ENCODE assay signal across 28 cellular contexts in genomic region chr21:17699524-17700189, GRCh38.
DNase-seq lines count a peak whose midpoint lies in the region; ATAC-seq and TF ChIP-seq lines count a peak whose summit lies in the region.
"Had no signal": no experiment of that assay in that cellular context is flagged by ENCODE, and none has a peak within 500 bp of the region (broad histone marks: within the 10 kb centered on the region; RNA-seq: fewer than 3 reads in every experiment).

No MANE protein-coding gene starts in this region.

- no peak for TF ChIP-seq POLR2A in tibial nerve (IDR thresholded peaks at IDR 0.05)

- no peak overlapping the region for H3K27ac ChIP-seq in tibial nerve
- H3K27ac ChIP-seq: esophagus squamous epithelium, parathyroid adenoma, sigmoid colon, tibial artery, WERI-Rb-1 had no signal

- no peaks in the 10 kb centered on the region for H3K9me3 ChIP-seq in tibial nerve
- H3K9me3 ChIP-seq: esophagus squamous epithelium, sigmoid colon, tibial artery had no signal

- ATAC-seq in GM18858 (IDR thresholded peaks at IDR 0.05; ENCODE audit: unreplicated experiment) (peak; percentile 88), GM21360 (IDR thresholded peaks at IDR 0.05; ENCODE audit: unreplicated experiment) (peak; percentile 71), HG02981 (IDR thresholded peaks at IDR 0.05; ENCODE audit: unreplicated experiment) (peak; percentile 69), HG03097 (IDR thresholded peaks at IDR 0.05; ENCODE audit: low FRiP score, unreplicated experiment) (no peak)
- ATAC-seq: CD8-positive, alpha-beta T cell; naive thymus-derived CD8-positive, alpha-beta T cell; T-helper 17 cell had no signal

- no peaks in the 10 kb centered on the region for H3K36me3 ChIP-seq in tibial nerve
- H3K36me3 ChIP-seq: esophagus squamous epithelium, sigmoid colon, tibial artery, WERI-Rb-1 had no signal

- no peaks in the 10 kb centered on the region for H3K4me1 ChIP-seq in tibial nerve
- H3K4me1 ChIP-seq: parathyroid adenoma, sigmoid colon, tibial artery had no signal

- WGBS in tibial nerve, 2 donors = 83 to 88% methylated on average over 6 of the region's 6 CpGs

- no peak for TF ChIP-seq EP300 in tibial nerve (IDR thresholded peaks at IDR 0.05)

- DNase-seq in NCI-H526 (lab: John Stamatoyannopoulos, UW) (peak; percentile 25 to 40), ureter (ENCODE audit: low spot score) (no peak), tibial nerve (ENCODE audit: low spot score in 2 of 2) (no peak)
- DNase-seq in effector CD4-positive, alpha-beta T cell = no peak
- DNase-seq: activated CD4-positive, alpha-beta T cell treated with anti-CD3 and anti-CD28 coated beads, Interleukin-2, amount 50 U/mL, for 48 hours; activated naive CD4-positive, alpha-beta T cell treated with Interleukin-2 at 50 U/mL for 16 hours; activated T-cell treated with anti-CD3 and anti-CD28 coated beads, Interleukin-2, amount 50 U/mL, for 1 hour; aorta; CD8-positive, alpha-beta T cell; cerebellar nuclear complex; effector CD8-positive, alpha-beta T cell; esophagus squamous epithelium; GOT3; kidney glomerular epithelial cell; naive thymus-derived CD8-positive, alpha-beta T cell; NCI-H1105 treated with DMSO at 0.1 percent for 48 hours; NCI-H524 treated with DMSO at 0.1 percent for 48 hours; SIG-M5; sigmoid colon; stimulated activated naive B cell treated with anti-CD40 and anti-IgM and Interleukin-4, amounts not matched to agents 10 μg/mL and 1 μg/mL and 100 μg/mL, for 72 hours; T-helper 17 cell; tibial artery; WERI-Rb-1 had no signal

- H3K4me3 ChIP-seq in tibial nerve = no peak overlapping the region
- H3K4me3 ChIP-seq: esophagus squamous epithelium, sigmoid colon, tibial artery had no signal

- no peak for TF ChIP-seq CTCF in tibial nerve (IDR thresholded peaks at IDR 0.05)

- no peaks in the 10 kb centered on the region for H3K27me3 ChIP-seq in tibial nerve
- H3K27me3 ChIP-seq: esophagus squamous epithelium, sigmoid colon, tibial artery had no signal

Comparison
In these comparisons a context has a peak if more than half of its experiments do, and no peak if none do; other contexts are left out.
1. DNase-seq: peak in NCI-H526 (2 of 2); none in effector CD4-positive, alpha-beta T cell (single experiment), ureter (single experiment) and tibial nerve (0 of 2).